ENCODE assay signal across 22 cellular contexts in the genomic region with DNA sequence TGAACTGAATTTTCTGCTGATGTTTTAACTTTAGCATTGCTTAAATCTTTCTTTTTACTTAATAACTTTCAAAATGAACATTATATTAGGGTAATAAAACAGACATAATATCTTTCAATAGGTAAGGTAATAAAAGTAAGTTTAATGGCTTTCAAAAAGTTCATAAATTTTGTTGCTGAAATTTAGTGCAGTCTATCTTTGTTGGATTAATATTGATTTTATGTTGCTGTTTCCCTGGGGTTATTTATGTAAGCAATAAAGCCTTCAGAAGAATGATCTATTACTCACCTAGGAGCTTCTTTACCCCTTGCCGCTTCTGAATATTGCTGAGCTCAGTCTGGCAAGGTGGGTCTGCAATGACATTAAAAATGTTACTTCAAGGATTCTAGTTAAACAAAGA.
DNase-seq lines count a peak whose midpoint lies in the region; TF ChIP-seq lines count a peak whose summit lies in the region.
"Had no signal": no experiment of that assay in that cellular context is flagged by ENCODE, and none has a peak within 500 bp of the region (broad histone marks: within the 10 kb centered on the region; RNA-seq: fewer than 3 reads in every experiment).

No MANE protein-coding gene starts in this region.

- no peak for DNase-seq in HEK293T (ENCODE audit: extremely low spot score)
- DNase-seq in nucleus accumbens (lab: John Stamatoyannopoulos, UW), result no peak
- DNase-seq: 8988T; ACHN; AML-193; BE2C; C1 segment of cervical spinal cord; Caco-2; Calu3; CD4-positive, alpha-beta memory T cell; CD4-positive, alpha-beta T cell; CD4-positive, CD25-positive, alpha-beta regulatory T cell; CD8-positive, alpha-beta memory T cell; CD8-positive, alpha-beta T cell; COR-L47; DMS 273 treated with DMSO at 0.1 percent for 48 hours; DMS153; DMS53; DMS79; DMS79 treated with DMSO at 0.1 percent for 48 hours; DND-41; EL had no signal

- POLR2A ChIA-PET in HEK293T (lab: Yijun Ruan, JAX), result no interaction called here

- CTCF ChIA-PET in HEK293T (lab: Yijun Ruan, JAX), result no interaction called here

TF ChIP-seq in HEK293T, 16 proteins besides CTCF, POLR2A, EP300 and RAD21:
- TF ChIP-seq BHLHE40 (IDR thresholded peaks at IDR 0.05; ENCODE audit: borderline replicate concordance) (no peak), LEF1 (IDR thresholded peaks at IDR 0.05; ENCODE audit: borderline replicate concordance) (peak; percentile 85; the same call in 1 of the 2 replicates), L3MBTL2 (conservative IDR thresholded peaks at IDR 0.05) (no peak), CTBP1 (IDR thresholded peaks at IDR 0.05; ENCODE audit: borderline replicate concordance) (peak; percentile 92)
- TF ChIP-seq, protein P1, sequence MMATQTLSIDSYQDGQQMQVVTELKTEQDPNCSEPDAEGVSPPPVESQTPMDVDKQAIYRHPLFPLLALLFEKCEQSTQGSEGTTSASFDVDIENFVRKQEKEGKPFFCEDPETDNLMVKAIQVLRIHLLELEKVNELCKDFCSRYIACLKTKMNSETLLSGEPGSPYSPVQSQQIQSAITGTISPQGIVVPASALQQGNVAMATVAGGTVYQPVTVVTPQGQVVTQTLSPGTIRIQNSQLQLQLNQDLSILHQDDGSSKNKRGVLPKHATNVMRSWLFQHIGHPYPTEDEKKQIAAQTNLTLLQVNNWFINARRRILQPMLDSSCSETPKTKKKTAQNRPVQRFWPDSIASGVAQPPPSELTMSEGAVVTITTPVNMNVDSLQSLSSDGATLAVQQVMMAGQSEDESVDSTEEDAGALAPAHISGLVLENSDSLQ (IDR thresholded peaks at IDR 0.05), result peak; percentile 96
